24 cellular contexts compared by ENCODE assay signal in genomic region chr3:150140614-150141321, GRCh38.
"Had no signal": no experiment of that assay in that cellular context is flagged by ENCODE, and none has a peak within 500 bp of the region (broad histone marks: within the 10 kb centered on the region; RNA-seq: fewer than 3 reads in every experiment).

No MANE protein-coding gene starts in this region.

- ATAC-seq: left lung; lower lobe of right lung; mucosa of descending colon; natural killer cell treated with Interleukin-12 subunit alpha and Interleukin-12 subunit beta and Interleukin-15 and Interleukin-18, amount 100 ng/mL, for 72 hours; psoas muscle; stimulated activated memory B cell treated with anti-CD40 and anti-IgM and Interleukin-4, amounts not matched to agents 10 μg/mL and 1 μg/mL and 100 μg/mL, for 72 hours had no signal

- H3K4me3 ChIP-seq: left lung, lower lobe of right lung, mucosa of descending colon, psoas muscle, smooth muscle cell, stomach, suprapubic skin, tibial artery had no signal

- H3K9me3 ChIP-seq: left lung, lower lobe of right lung, mucosa of descending colon, neutrophil, psoas muscle, stomach, suprapubic skin, tibial artery had no signal

- H3K27ac ChIP-seq: epithelial cell of prostate, left lung, lower lobe of right lung, neutrophil, psoas muscle, suprapubic skin, tibial artery had no signal

- H3K27ac Mint-ChIP-seq: activated naive CD4-positive, alpha-beta T cell treated with anti-CD3 and anti-CD28 coated beads, Interleukin-2, amount 10 ng/mL, durations not matched to agents 7 days and 5 days; activated naive CD8-positive, alpha-beta T cell treated with anti-CD3 and anti-CD28 coated beads, Interleukin-2, amount 10 ng/mL, durations not matched to agents 7 days and 5 days; natural killer cell treated with Interleukin-12 subunit alpha and Interleukin-12 subunit beta and Interleukin-15 and Interleukin-18, amount 100 ng/mL, for 72 hours; stimulated activated memory B cell treated with anti-CD40 and anti-IgM and Interleukin-4, amounts not matched to agents 10 μg/mL and 1 μg/mL and 100 μg/mL, for 72 hours had no signal

- H3K4me1 Mint-ChIP-seq: activated naive CD4-positive, alpha-beta T cell treated with anti-CD3 and anti-CD28 coated beads, Interleukin-2, amount 10 ng/mL, durations not matched to agents 7 days and 5 days; activated naive CD8-positive, alpha-beta T cell treated with anti-CD3 and anti-CD28 coated beads, Interleukin-2, amount 10 ng/mL, durations not matched to agents 7 days and 5 days; central memory CD8-positive, alpha-beta T cell; stimulated activated memory B cell treated with anti-CD40 and anti-IgM and Interleukin-4, amounts not matched to agents 10 μg/mL and 1 μg/mL and 100 μg/mL, for 72 hours had no signal

- H3K4me1 ChIP-seq: left lung, lower lobe of right lung, suprapubic skin, tibial artery had no signal

- H3K27me3 ChIP-seq: left lung, neutrophil, stomach, suprapubic skin, tibial artery had no signal

- H3K36me3 Mint-ChIP-seq: activated naive CD4-positive, alpha-beta T cell treated with anti-CD3 and anti-CD28 coated beads, Interleukin-2, amount 10 ng/mL, durations not matched to agents 7 days and 5 days; activated naive CD8-positive, alpha-beta T cell treated with anti-CD3 and anti-CD28 coated beads, Interleukin-2, amount 10 ng/mL, durations not matched to agents 7 days and 5 days; natural killer cell treated with Interleukin-12 subunit alpha and Interleukin-12 subunit beta and Interleukin-15 and Interleukin-18, amount 100 ng/mL, for 72 hours; stimulated activated memory B cell treated with anti-CD40 and anti-IgM and Interleukin-4, amounts not matched to agents 10 μg/mL and 1 μg/mL and 100 μg/mL, for 72 hours had no signal

- H3K4me3 Mint-ChIP-seq: activated naive CD4-positive, alpha-beta T cell treated with anti-CD3 and anti-CD28 coated beads, Interleukin-2, amount 10 ng/mL, durations not matched to agents 7 days and 5 days; activated naive CD8-positive, alpha-beta T cell treated with anti-CD3 and anti-CD28 coated beads, Interleukin-2, amount 10 ng/mL, durations not matched to agents 7 days and 5 days; central memory CD8-positive, alpha-beta T cell; natural killer cell treated with Interleukin-12 subunit alpha and Interleukin-12 subunit beta and Interleukin-15 and Interleukin-18, amount 100 ng/mL, for 72 hours; stimulated activated memory B cell treated with anti-CD40 and anti-IgM and Interleukin-4, amounts not matched to agents 10 μg/mL and 1 μg/mL and 100 μg/mL, for 72 hours had no signal

- DNase-seq: activated CD4-positive, alpha-beta T cell treated with anti-CD3 and anti-CD28 coated beads for 4 hours; activated CD4-positive, alpha-beta T cell treated with anti-CD3 and anti-CD28 coated beads, Interleukin-2, amount 50 U/mL, for 48 hours; activated CD8-positive, alpha-beta memory T cell treated with anti-CD3 and anti-CD28 coated beads for 24 hours; activated gamma-delta T cell; activated naive CD4-positive, alpha-beta T cell treated with anti-CD3 and anti-CD28 coated beads, Interleukin-2, amount 10 ng/mL, durations not matched to agents 7 days and 5 days; activated naive CD8-positive, alpha-beta T cell treated with anti-CD3 and anti-CD28 coated beads, Interleukin-2, amount 10 ng/mL, durations not matched to agents 7 days and 5 days; amniotic stem cell; effector CD8-positive, alpha-beta T cell; lower lobe of right lung; mucosa of descending colon; psoas muscle; stimulated activated CD4-positive, alpha-beta T cell treated with anti-CD3 and anti-CD28 coated beads, Interleukin-1b, Interleukin-23, amount 100 ng/mL, for 48 hours; stimulated activated CD4-positive, alpha-beta T cell treated with anti-CD3 and anti-CD28 coated beads, Interleukin-4, amount 100 ng/mL, for 4 hours; stimulated activated CD8-positive, alpha-beta memory T cell treated with anti-CD3 and anti-CD28 coated beads, Interleukin-4, amount 100 ng/mL, for 48 hours; stomach; tibial artery had no signal

- H3K36me3 ChIP-seq: left lung, lower lobe of right lung, neutrophil, stomach, suprapubic skin, tibial artery had no signal

- H3K9me3 Mint-ChIP-seq: activated naive CD4-positive, alpha-beta T cell treated with anti-CD3 and anti-CD28 coated beads, Interleukin-2, amount 10 ng/mL, durations not matched to agents 7 days and 5 days; activated naive CD8-positive, alpha-beta T cell treated with anti-CD3 and anti-CD28 coated beads, Interleukin-2, amount 10 ng/mL, durations not matched to agents 7 days and 5 days; central memory CD8-positive, alpha-beta T cell; stimulated activated memory B cell treated with anti-CD40 and anti-IgM and Interleukin-4, amounts not matched to agents 10 μg/mL and 1 μg/mL and 100 μg/mL, for 72 hours had no signal

- H3K4me2 ChIP-seq: smooth muscle cell had no signal
